In genomic region chr5:95956900-95957293, GRCh38 we compare ENCODE assay signal across 3 cellular contexts.
TF ChIP-seq lines count a peak whose summit lies in the region.

No MANE protein-coding gene starts in this region.

TF ChIP-seq in SK-N-SH, 30 proteins besides CTCF, POLR2A, EP300 and RAD21:
- no peak for TF ChIP-seq TEAD4 (IDR thresholded peaks at IDR 0.05; ENCODE audit: borderline replicate concordance, insufficient read depth)
- no peak for TF ChIP-seq EZH2phosphoT487 (IDR thresholded peaks at IDR 0.05; ENCODE audit: borderline replicate concordance, low read depth)
- TF ChIP-seq ELF1 (IDR thresholded peaks at IDR 0.05): no peak
- no peak for TF ChIP-seq MEF2A (IDR thresholded peaks at IDR 0.05; ENCODE audit: borderline replicate concordance, low read depth)
TF ChIP-seq in SK-N-SH: peak in this region for 0.

TF ChIP-seq in SK-N-SH treated with all-trans-retinoic acid at 6 μM for 48 hours, 23 proteins besides CTCF, POLR2A, EP300 and RAD21:
- no peak for TF ChIP-seq ZNF565 (CRISPR knock-in tag; conservative IDR thresholded peaks at IDR 0.05; ENCODE audit: low read depth)
- no peak for TF ChIP-seq SNAI2 (CRISPR knock-in tag; IDR thresholded peaks at IDR 0.05)
- TF ChIP-seq ESRRG (CRISPR knock-in tag; IDR thresholded peaks at IDR 0.05): no peak
- no peak for TF ChIP-seq ZC3H10 (CRISPR knock-in tag; IDR thresholded peaks at IDR 0.05)
- no peak for TF ChIP-seq ARNTL (CRISPR knock-in tag; IDR thresholded peaks at IDR 0.05; ENCODE audit: borderline replicate concordance, low read depth)
- no peak for TF ChIP-seq OSR1 (CRISPR knock-in tag; IDR thresholded peaks at IDR 0.05)
- TF ChIP-seq CSDC2 (CRISPR knock-in tag; IDR thresholded peaks at IDR 0.05): no peak
- no peak for TF ChIP-seq RARB (CRISPR knock-in tag; IDR thresholded peaks at IDR 0.05)
- no peak for TF ChIP-seq TOX (CRISPR knock-in tag; IDR thresholded peaks at IDR 0.05; ENCODE audit: borderline replicate concordance)
- no peak for TF ChIP-seq POU6F1 (CRISPR knock-in tag; IDR thresholded peaks at IDR 0.05; ENCODE audit: borderline replicate concordance, low read depth)
- TF ChIP-seq CREB5 (CRISPR knock-in tag; IDR thresholded peaks at IDR 0.05; ENCODE audit: low read depth): no peak
- TF ChIP-seq PATZ1 (CRISPR knock-in tag; IDR thresholded peaks at IDR 0.05; ENCODE audit: borderline replicate concordance): no peak
- TF ChIP-seq BACH2 (CRISPR knock-in tag; IDR thresholded peaks at IDR 0.05; ENCODE audit: borderline replicate concordance): no peak
- no peak for TF ChIP-seq ISL1 (CRISPR knock-in tag; IDR thresholded peaks at IDR 0.05)
- no peak for TF ChIP-seq ZNF70 (CRISPR knock-in tag; IDR thresholded peaks at IDR 0.05)
- no peak for TF ChIP-seq GLIS3 (CRISPR knock-in tag; IDR thresholded peaks at IDR 0.05)
- TF ChIP-seq PPARA (CRISPR knock-in tag; IDR thresholded peaks at IDR 0.05; ENCODE audit: borderline replicate concordance): no peak
- TF ChIP-seq ZNF8 (CRISPR knock-in tag; IDR thresholded peaks at IDR 0.05): no peak
- no peak for TF ChIP-seq CSRNP3 (CRISPR knock-in tag; IDR thresholded peaks at IDR 0.05)

TF ChIP-seq in HepG2, 621 proteins besides CTCF, POLR2A, EP300 and RAD21 (continues in another document):
- TF ChIP-seq ASH2L (IDR thresholded peaks at IDR 0.05; ENCODE audit: insufficient read length, low read depth, low read length) (no peak), AFF4 (CRISPR knock-in tag; IDR thresholded peaks at IDR 0.05) (no peak), ZFP90 (CRISPR knock-in tag; IDR thresholded peaks at IDR 0.05; ENCODE audit: borderline replicate concordance) (no peak), ZFP36 (IDR thresholded peaks at IDR 0.05; ENCODE audit: borderline replicate concordance, low read depth, low read length, partially characterized antibody) (no peak), ZNF281 (CRISPR knock-in tag; IDR thresholded peaks at IDR 0.05; ENCODE audit: borderline replicate concordance) (peak; percentile 81; the same call in 1 of the 2 replicates), ZBTB7B (CRISPR knock-in tag; IDR thresholded peaks at IDR 0.05) (no peak), ZNF407 (CRISPR knock-in tag; IDR thresholded peaks at IDR 0.05; ENCODE audit: not compliant biosample characterization) (no peak), TBX3 (IDR thresholded peaks at IDR 0.05; ENCODE audit: borderline replicate concordance) (no peak), ZNF382 (CRISPR knock-in tag; IDR thresholded peaks at IDR 0.05; ENCODE audit: borderline replicate concordance) (no peak), JUND (CRISPR knock-in tag; IDR thresholded peaks at IDR 0.05) (no peak), ZNF768 (CRISPR knock-in tag; IDR thresholded peaks at IDR 0.05) (no peak), ELK4 (CRISPR knock-in tag; IDR thresholded peaks at IDR 0.05; ENCODE audit: borderline replicate concordance) (no peak), IKZF5 (CRISPR knock-in tag; IDR thresholded peaks at IDR 0.05) (no peak), ZNF782 (CRISPR knock-in tag; IDR thresholded peaks at IDR 0.05; ENCODE audit: borderline replicate concordance) (no peak), RBFOX2 (IDR thresholded peaks at IDR 0.05; ENCODE audit: low read depth, low read length) (peak; percentile 60), ISL2 (CRISPR knock-in tag; IDR thresholded peaks at IDR 0.05) (0 out of 2 replicates have a peak, but pooled peaks have one; percentile 24), RFX5 (IDR thresholded peaks at IDR 0.05; ENCODE audit: low read depth, low read length) (no peak), JDP2 (CRISPR knock-in tag; IDR thresholded peaks at IDR 0.05; ENCODE audit: borderline replicate concordance) (no peak), ZNF562 (CRISPR knock-in tag; IDR thresholded peaks at IDR 0.05; ENCODE audit: borderline replicate concordance) (no peak), ZNF513 (CRISPR knock-in tag; conservative IDR thresholded peaks at IDR 0.05) (no peak), ZSCAN30 (CRISPR knock-in tag; IDR thresholded peaks at IDR 0.05) (no peak), SOX13 (IDR thresholded peaks at IDR 0.05) (peak; percentile 23; the same call in 1 of the 2 replicates), SOX13 (CRISPR knock-in tag; conservative IDR thresholded peaks at IDR 0.05 in 1 of 2, IDR thresholded peaks at IDR 0.05 in 1 of 2) (peak in 1 of 2 experiments; percentile 66; a peak in 1 of 4 replicates), ZNF260 (CRISPR knock-in tag; IDR thresholded peaks at IDR 0.05; ENCODE audit: borderline replicate concordance, low read depth) (no peak), ZBTB46 (CRISPR knock-in tag; IDR thresholded peaks at IDR 0.05; ENCODE audit: borderline replicate concordance) (no peak), IKZF4 (CRISPR knock-in tag; IDR thresholded peaks at IDR 0.05; ENCODE audit: borderline replicate concordance, low read depth, not compliant biosample characterization) (no peak)
